Comparison of ENCODE assay signal across 20 cellular contexts in genomic region chr2:85789271-85789670, GRCh38. TPM values are rescaled to one million over a fixed set of nuclear protein-coding genes. Genes with fewer than 3 reads are reported as not detected.
"Had no signal": no experiment of that assay in that cellular context is flagged by ENCODE, and none has a peak within 500 bp of the region (broad histone marks: within the 10 kb centered on the region; RNA-seq: fewer than 3 reads in every experiment).

No MANE protein-coding gene starts in this region.

- ATAC-seq: HepG2, K562, Right ventricle myocardium inferior had no signal

- H3K4me3 ChIP-seq: K562, SJSA1, SK-N-MC had no signal

- DNase-seq: Kasumi-1, MM.1S, NCI-H1092 treated with DMSO at 0.1 percent for 48 hours, NCI-H1436, NCI-H187, NCI-H2029, NCI-H2081 treated with DMSO at 0.1 percent for 48 hours, NCI-H2171, NCI-H226, NCI-H446, NCI-H510A, NCI-H524 treated with DMSO at 0.1 percent for 48 hours, NCI-H69, NCI-H774, SHP77 treated with DMSO at 0.1 percent for 48 hours had no signal

RNA-seq across cellular contexts. Expression of gene ATOH8, which starts 35.5 kb away (rescaled TPM):
- total RNA-seq: K562 had no signal
